28 cellular contexts compared by ENCODE assay signal in genomic region chr4:86331362-86331761, GRCh38. TPM values are rescaled to one million over a fixed set of nuclear protein-coding genes. Genes with fewer than 3 reads are reported as not detected.
A peak's percentile ranks its signal among the peaks of the same experiment; 100 is the strongest.
DNase-seq lines count a peak whose midpoint lies in the region; ATAC-seq, FAIRE-seq and TF ChIP-seq lines count a peak whose summit lies in the region.
"Had no signal": no experiment of that assay in that cellular context is flagged by ENCODE, and none has a peak within 500 bp of the region (broad histone marks: within the 10 kb centered on the region; RNA-seq: fewer than 3 reads in every experiment).

No MANE protein-coding gene starts in this region.

- no peak overlapping the region for H3K4me2 ChIP-seq in GM23248 (ENCODE audit: unreplicated experiment)
- no peak overlapping the region for H3K4me2 ChIP-seq in keratinocyte (ENCODE audit: control insufficient read depth, extremely low read depth, insufficient read depth, low read depth, low read length)
- H3K4me2 ChIP-seq in GM23338 = no peak overlapping the region

- H3K4me3 Mint-ChIP-seq in GM23338 = no peak overlapping the region
- H3K4me3 Mint-ChIP-seq: activated CD8-positive, alpha-beta T cell treated with anti-CD3 and anti-CD28 coated beads for 36 hours; activated naive CD8-positive, alpha-beta T cell treated with anti-CD3 and anti-CD28 coated beads for 36 hours had no signal

- H3K27me3 ChIP-seq in GM23248 (replicated peaks; ENCODE audit: insufficient read depth) = no peaks in the 10 kb centered on the region
- H3K27me3 ChIP-seq in keratinocyte (ENCODE audit: control insufficient read depth, extremely low read depth, insufficient read depth, low read length) = no peaks in the 10 kb centered on the region
- no peaks in the 10 kb centered on the region for H3K27me3 ChIP-seq in prostate gland (replicated peaks; ENCODE audit: insufficient read depth)
- H3K27me3 ChIP-seq in GM23338 (ENCODE audit: insufficient read depth) = no peaks in the 10 kb centered on the region
- H3K27me3 ChIP-seq in ascending aorta = no peaks in the 10 kb centered on the region
- H3K27me3 ChIP-seq: esophagus muscularis mucosa, SJSA1 had no signal

- 0 out of 2 replicates have a peak overlapping the region, but pooled peaks have one; percentile 26 for H2AFZ ChIP-seq in GM23248
- peak overlapping the region; percentile 19 for H2AFZ ChIP-seq in keratinocyte (ENCODE audit: control insufficient read depth, low read length)
- no peak overlapping the region for H2AFZ ChIP-seq in GM23338

- no peaks in the 10 kb centered on the region for H3K9me2 ChIP-seq in GM23248 (ENCODE audit: insufficient read depth)
- no peaks in the 10 kb centered on the region for H3K9me2 ChIP-seq in GM23338 (ENCODE audit: insufficient read depth)

- ATAC-seq in GM23338 = no peak
- ATAC-seq: activated CD8-positive, alpha-beta T cell treated with anti-CD3 and anti-CD28 coated beads for 36 hours; lower lobe of right lung had no signal

- H4K20me1 ChIP-seq in GM23248 (ENCODE audit: insufficient read depth) = no peaks in the 10 kb centered on the region
- H4K20me1 ChIP-seq in keratinocyte (ENCODE audit: control insufficient read depth, extremely low read depth, insufficient read depth, low read length) = no peaks in the 10 kb centered on the region
- no peaks in the 10 kb centered on the region for H4K20me1 ChIP-seq in GM23338 (replicated peaks; ENCODE audit: insufficient read depth)

- no peak for TF ChIP-seq POLR2A in prostate gland (IDR thresholded peaks at IDR 0.05)

- in situ Hi-C loops in GM23248 (cut with MboI) = no loop called here

- H3K9ac ChIP-seq in GM23248 = no peak overlapping the region
- H3K9ac ChIP-seq in keratinocyte (ENCODE audit: control insufficient read depth, extremely low read depth, insufficient read depth, low read length) = no peak overlapping the region

- H3K27ac ChIP-seq in GM23248 (no peak overlapping the region), VCaP (peak overlapping the region; percentile 89), keratinocyte (ENCODE audit: control insufficient read depth, insufficient read depth, low read length) (no peak overlapping the region), prostate gland (peak overlapping the region; percentile 77 to 80), GM23338 (ENCODE audit: low read depth) (no peak overlapping the region), ascending aorta (no peak overlapping the region)
- H3K27ac ChIP-seq: C4-2B, lower lobe of right lung, SJSA1, skin epidermis had no signal

- H3K36me3 Mint-ChIP-seq in GM23338 (ENCODE audit: low read depth) = no peaks in the 10 kb centered on the region
- H3K36me3 Mint-ChIP-seq: activated naive CD8-positive, alpha-beta T cell treated with anti-CD3 and anti-CD28 coated beads for 36 hours had no signal

- no peaks in the 10 kb centered on the region for H3K79me2 ChIP-seq in GM23248 (ENCODE audit: insufficient read depth)
- H3K79me2 ChIP-seq in keratinocyte (ENCODE audit: control insufficient read depth, insufficient read depth, low read length) = no peaks in the 10 kb centered on the region
- H3K79me2 ChIP-seq in GM23338 (replicated peaks; ENCODE audit: insufficient read depth) = no peaks in the 10 kb centered on the region

- H3K4me1 ChIP-seq in GM23248 (ENCODE audit: insufficient read depth) = peaks cover 6% of the 10 kb centered on the region; the same call in 1 of the 2 replicates
- H3K4me1 ChIP-seq in keratinocyte (ENCODE audit: control insufficient read depth, extremely low read depth, insufficient read depth, low read length) = peaks cover 5% of the 10 kb centered on the region
- H3K4me1 ChIP-seq in prostate gland (replicated peaks) = peaks cover 10% of the 10 kb centered on the region
- no peaks in the 10 kb centered on the region for H3K4me1 ChIP-seq in GM23338 (ENCODE audit: insufficient read depth)
- H3K4me1 ChIP-seq in ascending aorta = no peaks in the 10 kb centered on the region
- H3K4me1 ChIP-seq: lower lobe of right lung, SJSA1 had no signal

- no peaks in the 10 kb centered on the region for H3K9me3 ChIP-seq in GM23248 (ENCODE audit: low read depth)
- H3K9me3 ChIP-seq in keratinocyte (ENCODE audit: control insufficient read depth, low read depth, low read length) = no peaks in the 10 kb centered on the region
- no peaks in the 10 kb centered on the region for H3K9me3 ChIP-seq in prostate gland
- H3K9me3 ChIP-seq in ascending aorta = no peaks in the 10 kb centered on the region
- H3K9me3 ChIP-seq: esophagus muscularis mucosa, lower lobe of right lung, SJSA1 had no signal

- no peak for DNase-seq in GM23248
- DNase-seq in keratinocyte (ENCODE audit: low read depth, low spot score) = no peak
- DNase-seq in prostate gland (ENCODE audit: low spot score) = peak; percentile 84
- DNase-seq in GM23338 (ENCODE audit: low spot score) = no peak
- no peak for DNase-seq in amygdala (lab: John Stamatoyannopoulos, UW)
- no peak for DNase-seq in stimulated activated CD4-positive, alpha-beta T cell treated with anti-CD3 and anti-CD28 coated beads, Interleukin-12 subunit alpha, Interleukin-12 subunit beta, amount 100 ng/mL, for 4 hours
- no peak for DNase-seq in ascending aorta (ENCODE audit: low spot score in 2 of 2)
- DNase-seq: activated CD4-positive, CD25-positive, alpha-beta regulatory T cell treated with anti-CD3 and anti-CD28 coated beads, Interleukin-2, amount 50 U/mL, for 72 hours; activated CD8-positive, alpha-beta T cell treated with anti-CD3 and anti-CD28 coated beads for 36 hours; activated effector memory CD4-positive, alpha-beta T cell treated with Interleukin-2 at 50 U/mL for 16 hours; activated naive CD8-positive, alpha-beta T cell treated with anti-CD3 and anti-CD28 coated beads for 36 hours; activated T-cell treated with anti-CD3 and anti-CD28 coated beads for 4 hours; Calu3; effector memory CD4-positive, alpha-beta T cell; HCEC 1CT; islet precursor cell; lower lobe of right lung; NCI-H1436; NCI-H2171; NCI-H524 treated with DMSO at 0.1 percent for 48 hours; stimulated activated CD4-positive, alpha-beta T cell treated with anti-CD3 and anti-CD28 coated beads, Interleukin-2, amount 100 ng/mL, for 24 hours had no signal

- H3K27ac Mint-ChIP-seq in GM23338 = no peak overlapping the region
- H3K27ac Mint-ChIP-seq: activated CD8-positive, alpha-beta T cell treated with anti-CD3 and anti-CD28 coated beads for 36 hours; activated naive CD8-positive, alpha-beta T cell treated with anti-CD3 and anti-CD28 coated beads for 36 hours had no signal

- no peak overlapping the region for H3K4me3 ChIP-seq in GM23248
- H3K4me3 ChIP-seq in keratinocyte (ENCODE audit: control insufficient read depth in 2 of 3, extremely low read depth in 1 of 3, insufficient read depth in 2 of 3, low read depth in 1 of 3, low read length in 3 of 3) = no peak overlapping the region
- no peak overlapping the region for H3K4me3 ChIP-seq in prostate gland
- H3K4me3 ChIP-seq in GM23338 = no peak overlapping the region
- no peak overlapping the region for H3K4me3 ChIP-seq in ascending aorta
- H3K4me3 ChIP-seq: esophagus muscularis mucosa, lower lobe of right lung, SJSA1, skin epidermis had no signal

- H3K9me1 ChIP-seq in keratinocyte (ENCODE audit: control insufficient read depth, extremely low read depth, insufficient read depth, low read length) = no peaks in the 10 kb centered on the region

- dilution Hi-C loops in keratinocyte (cut with MboI; ENCODE audit: extremely low pct_ligation_motif_present, low sequenced_read_pairs) = no loop called here

- peak; percentile 20 for FAIRE-seq in keratinocyte (lab: Jason Lieb, UNC)
- FAIRE-seq: GM12892 had no signal

- TF ChIP-seq CTCF in VCaP (conservative IDR thresholded peaks at IDR 0.05) (no peak), keratinocyte (optimal IDR thresholded peaks at IDR 0.05 in 1 of 3, IDR thresholded peaks at IDR 0.05 in 1 of 3, conservative IDR thresholded peaks at IDR 0.05 in 1 of 3; ENCODE audit: extremely low read depth in 1 of 3, insufficient read depth in 2 of 3, low read length in 3 of 3) (no peak), prostate gland (IDR thresholded peaks at IDR 0.05) (peak in 1 of 4 experiments; percentile 5), GM23338 (conservative IDR thresholded peaks at IDR 0.05; ENCODE audit: low read depth in 2 of 2) (no peak), ascending aorta (IDR thresholded peaks at IDR 0.05) (no peak)

- H3K9me3 Mint-ChIP-seq in GM23338 = no peaks in the 10 kb centered on the region
- H3K9me3 Mint-ChIP-seq: activated CD8-positive, alpha-beta T cell treated with anti-CD3 and anti-CD28 coated beads for 36 hours; activated naive CD8-positive, alpha-beta T cell treated with anti-CD3 and anti-CD28 coated beads for 36 hours had no signal

- no peaks in the 10 kb centered on the region for H3K4me1 Mint-ChIP-seq in GM23338
- H3K4me1 Mint-ChIP-seq: activated naive CD8-positive, alpha-beta T cell treated with anti-CD3 and anti-CD28 coated beads for 36 hours had no signal

- 39 to 42% methylated on average over 3 of the region's 3 CpGs for WGBS in GM23248 (ENCODE audit: low coverage in 1 of 2, low lambda C conversion rate in 2 of 2, missing lambda C conversion rate in 2 of 2), 2 experiments
- whole genome bisulfite sequencing in prostate gland = 6% methylated on average over 3 of the region's 3 CpGs

- intact Hi-C loops in prostate gland (cut with DNase I) = loop anchor here (10.0 kb wide), 1 partner anchor 47 kb away; no protein-coding TSS in a partner anchor
- intact Hi-C loops in ascending aorta (cut with DNase I) = no loop called here

- H3K36me3 ChIP-seq in GM23248 (ENCODE audit: low read depth) (no peaks in the 10 kb centered on the region), keratinocyte (ENCODE audit: control insufficient read depth in 2 of 2, extremely low read depth in 1 of 2, insufficient read depth in 2 of 2, low read length in 2 of 2) (no peaks in the 10 kb centered on the region), prostate gland (no peaks in the 10 kb centered on the region), GM23338 (ENCODE audit: insufficient read depth) (no peaks in the 10 kb centered on the region), ascending aorta (no peaks in the 10 kb centered on the region)
- H3K36me3 ChIP-seq: esophagus muscularis mucosa, lower lobe of right lung, SJSA1 had no signal

- H3F3A ChIP-seq in GM23248 (ENCODE audit: insufficient read depth) = no peaks in the 10 kb centered on the region
- no peaks in the 10 kb centered on the region for H3F3A ChIP-seq in GM23338 (replicated peaks; ENCODE audit: low read depth)

- no peaks in the 10 kb centered on the region for H3K27me3 Mint-ChIP-seq in GM23338 (ENCODE audit: insufficient read depth, low read depth, poor library complexity)
- H3K27me3 Mint-ChIP-seq: activated CD8-positive, alpha-beta T cell treated with anti-CD3 and anti-CD28 coated beads for 36 hours; activated naive CD8-positive, alpha-beta T cell treated with anti-CD3 and anti-CD28 coated beads for 36 hours had no signal

RNA-seq across cellular contexts. Expression of gene MAPK10, which starts 28.5 kb away (rescaled TPM):
- total RNA-seq in GM23248 (2014; rRNA removed; shearing (Covaris generic)) = 0.89 and 1.3 TPM in 2 replicates
- polyA plus RNA-seq in GM23248 (2016; fragmentation: Nextera tagmentation; extraction: Ambion mirVana) = 0.73 and 1.1 TPM in 2 replicates
- polyA plus RNA-seq in keratinocyte = 4.7 to 8.2 TPM (median 6.8 TPM) in 3 replicates
- polyA plus RNA-seq in keratinocyte (2011; ENCODE audit: low read depth) = 1.4 TPM
- 3.5 and 5.7 TPM in 2 replicates for polyA plus RNA-seq in keratinocyte (2011; cell fraction: cytosol; rRNA removed)
- 13.7 and 14.5 TPM in 2 replicates for polyA plus RNA-seq in keratinocyte (2011; cell fraction: nucleus; rRNA removed)
- polyA plus RNA-seq in keratinocyte (2012; ENCODE audit: low replicate concordance) = 1.5 and 3.8 TPM in 2 replicates
- polyA minus RNA-seq in keratinocyte = 10.1 to 29.3 TPM (median 18.9 TPM) in 3 replicates
- polyA minus RNA-seq in keratinocyte (2011; cell fraction: cytosol; rRNA and poly(A)+ RNA removed) = 4.8 TPM
- polyA minus RNA-seq in keratinocyte (2011; cell fraction: nucleus; rRNA and poly(A)+ RNA removed) = 35.7 and 63.8 TPM in 2 replicates
- 10 to 100 TPM; 49.7 to 64.9 TPM for total RNA-seq in prostate gland
- 8.1 and 10.3 TPM in 2 replicates for total RNA-seq in GM23338 (2014; rRNA removed; shearing (Covaris generic))
- 2.6 and 3.6 TPM in 2 replicates for polyA plus RNA-seq in GM23338 (2016; fragmentation: Nextera tagmentation; extraction: Ambion mirVana)
- 9.3 TPM for total RNA-seq in ascending aorta
- total RNA-seq: activated CD8-positive, alpha-beta T cell treated with anti-CD3 and anti-CD28 coated beads for 36 hours; T-helper 1 cell treated with Interleukin-12 subunit alpha and Interleukin-12 subunit beta and Interleukin-4 antibody, amounts not matched to agents 30 ng/mL and 1 ng/mL, for 36 hours had no signal

Comparison
In these comparisons a context has a peak if more than half of its experiments do, and no peak if none do; other contexts are left out.
1. H3K27ac ChIP-seq: peak in VCaP (single experiment) and prostate gland (2 of 2); none in GM23248 (single experiment), keratinocyte (single experiment), GM23338 (single experiment) and ascending aorta (0 of 2).